ENCODE assay signal across 8 cellular contexts in the genomic region with DNA sequence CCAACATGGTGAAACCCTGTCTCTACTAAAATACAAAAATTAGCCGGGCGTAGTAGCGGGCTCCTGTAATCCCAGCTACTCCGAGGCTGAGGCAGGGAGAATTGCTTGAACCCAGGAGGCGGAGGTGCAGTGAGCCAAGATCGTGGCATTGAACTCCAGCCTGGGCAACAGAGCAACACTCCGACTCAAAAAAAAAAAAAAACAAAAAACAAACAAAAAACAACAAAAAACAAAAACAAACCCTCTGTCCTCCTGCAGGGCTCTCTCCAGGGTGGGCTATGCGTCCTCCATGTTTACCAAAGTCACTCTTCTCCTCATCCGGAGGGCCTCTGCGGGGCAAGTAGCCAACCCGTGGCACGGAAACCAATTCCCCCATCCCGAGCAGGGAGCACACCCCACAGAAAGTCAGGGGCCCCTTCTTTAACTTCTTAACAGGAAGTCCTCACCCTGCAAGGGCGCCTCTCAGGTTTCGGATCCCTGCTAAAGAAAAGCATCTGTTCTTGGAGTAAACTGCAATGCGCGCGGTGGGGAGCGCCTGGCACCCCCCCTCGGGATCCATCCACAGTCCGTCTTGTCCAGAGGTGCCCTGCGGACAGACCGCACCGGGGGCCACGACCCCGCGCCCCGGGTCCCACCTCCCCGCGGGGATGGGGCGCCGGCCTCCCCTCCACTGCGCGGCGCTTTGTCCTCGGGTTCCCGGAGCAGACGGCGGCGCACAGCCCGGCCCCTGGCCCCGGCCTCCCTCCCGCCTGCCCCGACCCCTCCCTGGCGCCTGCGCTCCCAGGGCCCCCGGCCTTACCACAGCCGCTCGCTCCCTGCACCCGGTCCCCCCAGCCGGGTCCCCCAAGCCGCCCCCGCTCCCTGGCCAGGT. TPM values are rescaled to one million over a fixed set of nuclear protein-coding genes. Genes with fewer than 3 reads are reported as not detected.
DNase-seq lines count a peak whose midpoint lies in the region; ATAC-seq, FAIRE-seq and TF ChIP-seq lines count a peak whose summit lies in the region.

No MANE protein-coding gene starts in this region.

- no peaks in the 10 kb centered on the region for H3K9me1 ChIP-seq in K562 (ENCODE audit: control insufficient read depth, insufficient read depth, low read length)

- no peak for FAIRE-seq in K562 (lab: Jason Lieb, UNC)

- intact Hi-C loops in K562 (cut with micrococcal nuclease) = no loop called here

- H3K27me3 ChIP-seq in SK-N-SH (ENCODE audit: insufficient read depth) = no peaks in the 10 kb centered on the region
- H3K27me3 ChIP-seq in K562 (ENCODE audit: control insufficient read depth in 2 of 2, insufficient read depth in 2 of 2, low read length in 2 of 2) = no peaks in the 10 kb centered on the region
- no peaks in the 10 kb centered on the region for H3K27me3 ChIP-seq in iPS-15b (ENCODE audit: control insufficient read depth, insufficient read depth, low read length)
- H3K27me3 ChIP-seq in skeletal muscle tissue (ENCODE audit: control insufficient read depth in 3 of 3, insufficient read depth in 3 of 3, low read length in 3 of 3) = no peaks in the 10 kb centered on the region

- 12% methylated on average over 37 of the region's 53 CpGs for WGBS in SK-N-SH (ENCODE audit: low lambda C conversion rate)
- WGBS in K562 (ENCODE audit: insufficient coverage, low coverage, missing lambda C conversion rate) = 31% methylated on average over 15 of the region's 53 CpGs

- ATAC-seq in HG02870 (IDR thresholded peaks at IDR 0.05; ENCODE audit: unreplicated experiment) = peak; percentile 25
- ATAC-seq in K562 = peak; percentile 79
- no peak for ATAC-seq in HG02970 (IDR thresholded peaks at IDR 0.05; ENCODE audit: low FRiP score, unreplicated experiment)

- H3K36me3 ChIP-seq in SK-N-SH (replicated peaks in 1 of 2; ENCODE audit: control insufficient read depth in 1 of 2, insufficient read depth in 2 of 2, low read length in 1 of 2) (no peaks in the 10 kb centered on the region), K562 (ENCODE audit: control insufficient read depth, insufficient read depth, low read length) (no peaks in the 10 kb centered on the region; the same call in 2 of the 3 replicates), iPS-15b (ENCODE audit: control insufficient read depth, insufficient read depth, low read length) (no peaks in the 10 kb centered on the region), skeletal muscle tissue (ENCODE audit: control insufficient read depth in 3 of 3, insufficient read depth in 3 of 3, low read length in 3 of 3) (peaks cover 0 to 6% (median 2%) of the 10 kb centered on the region in 3 donors)

- H3K27ac ChIP-seq in SK-N-SH (ENCODE audit: low read depth in 2 of 2, low read length in 1 of 2) (peak overlapping the region; percentile 42 to 90; a peak in 3 of 4 replicates), K562 (ENCODE audit: extremely low read depth, low read depth, low read length) (peak overlapping the region; percentile 60; the same call in 1 of the 3 replicates), skeletal muscle tissue (ENCODE audit: low read depth, low read length) (peak overlapping the region; percentile 37)

- H3K4me3 ChIP-seq in GM12864 (ENCODE audit: low read depth, low read length) (peak overlapping the region; percentile 71), SK-N-SH (ENCODE audit: low read depth in 2 of 2, low read length in 1 of 2) (peak overlapping the region; percentile 67 to 96), K562 (peak overlapping the region; percentile 72), iPS-15b (ENCODE audit: low read depth, low read length) (peak overlapping the region; percentile 53), skeletal muscle tissue (ENCODE audit: low read length in 3 of 3) (peak overlapping the region; percentile 65 to 77 (median 69))

- H3K4me2 ChIP-seq in SK-N-SH (peak overlapping the region; percentile 91), K562 (ENCODE audit: insufficient read depth, low read length) (peak overlapping the region; percentile 69)

- POLR2A ChIA-PET in SK-N-SH (lab: Yijun Ruan, JAX) = no interaction called here
- POLR2A ChIA-PET in K562 (lab: Yijun Ruan, JAX) = no interaction called here

- no TSS peak for BruUV-seq in K562 (replicated peaks; lab: Mats Ljungman, UMichigan)

- in situ Hi-C loops in K562 (cut with MboI) = no loop called here

- no peaks in the 10 kb centered on the region for H3K9me2 ChIP-seq in SK-N-SH

- TF ChIP-seq RAD21 in SK-N-SH (IDR thresholded peaks at IDR 0.05; ENCODE audit: low read length) (no peak), K562 (CRISPR knock-in tag; conservative IDR thresholded peaks at IDR 0.05 in 1 of 2, IDR thresholded peaks at IDR 0.05 in 1 of 2) (no peak)

- no peak for TF ChIP-seq POLR2A in K562 (conservative IDR thresholded peaks at IDR 0.05)

- peaks cover 5% of the 10 kb centered on the region for H3F3A ChIP-seq in SK-N-SH (replicated peaks; ENCODE audit: insufficient read depth)

- TF ChIP-seq CTCF in GM12864 (IDR thresholded peaks at IDR 0.05; ENCODE audit: low read depth, low read length, missing control alignments) (no peak), SK-N-SH (IDR thresholded peaks at IDR 0.05) (no peak), K562 (IDR thresholded peaks at IDR 0.05 in 2 of 3, conservative IDR thresholded peaks at IDR 0.05 in 1 of 3; ENCODE audit: insufficient read depth in 2 of 3, low read depth in 1 of 3, low read length in 3 of 3) (no peak)

- H3K9me3 ChIP-seq in SK-N-SH (no peaks in the 10 kb centered on the region), K562 (replicated peaks; ENCODE audit: control insufficient read depth, insufficient read depth, low read depth, low read length) (no peaks in the 10 kb centered on the region), iPS-15b (ENCODE audit: control insufficient read depth, insufficient read depth, low read length) (no peaks in the 10 kb centered on the region), skeletal muscle tissue (ENCODE audit: control insufficient read depth in 3 of 3, low read length in 3 of 3) (no peaks in the 10 kb centered on the region)

- no peak for DNase-seq in GM12864 (ENCODE audit: low read depth)
- DNase-seq in SK-N-SH = no peak
- DNase-seq in K562 (ENCODE audit: extremely low read depth in 1 of 4, low spot score in 3 of 4) = peak; percentile 34 to 72 (median 62)
- DNase-seq in NCI-H226 = no peak

- H3K9ac ChIP-seq in SK-N-SH (peak overlapping the region; percentile 82), K562 (ENCODE audit: insufficient read depth in 1 of 2, low read depth in 2 of 2, low read length in 2 of 2) (peak overlapping the region; percentile 56 to 90; a peak in 3 of 4 replicates), iPS-15b (ENCODE audit: low read depth, low read length) (peak overlapping the region; percentile 4), skeletal muscle tissue (ENCODE audit: low read depth in 1 of 3, low read length in 3 of 3) (peak overlapping the region; percentile 64 to 87 (median 77))

- CTCF ChIA-PET in SK-N-SH (lab: Yijun Ruan, JAX) (interaction anchor here (1.6 to 3.0 kb wide), 2 partner anchors 12 to 174 kb away, joined by 5 to 20 read pairs; no protein-coding TSS in a partner anchor), K562 (lab: Yijun Ruan, JAX; ENCODE audit: low intra/inter-chr PET ratio) (no interaction called here)

- peaks cover 22 to 66% of the 10 kb centered on the region in 2 experiments for H3K4me1 ChIP-seq in SK-N-SH (ENCODE audit: control insufficient read depth in 1 of 2, insufficient read depth in 2 of 2, low read depth in 1 of 2, low read length in 1 of 2)
- peaks cover 5 to 35% of the 10 kb centered on the region in 2 experiments; a peak in 4 of 5 replicates for H3K4me1 ChIP-seq in K562 (replicated peaks in 1 of 2; ENCODE audit: control insufficient read depth in 2 of 2, insufficient read depth in 2 of 2, low read length in 2 of 2)
- peaks cover 6% of the 10 kb centered on the region for H3K4me1 ChIP-seq in iPS-15b (ENCODE audit: control insufficient read depth, insufficient read depth, low read length)
- H3K4me1 ChIP-seq in skeletal muscle tissue (ENCODE audit: control insufficient read depth in 3 of 3, insufficient read depth in 3 of 3, low read length in 3 of 3) = peaks cover 62 to 71% (median 66%) of the 10 kb centered on the region in 3 donors

- no peak for TF ChIP-seq EP300 in SK-N-SH (IDR thresholded peaks at IDR 0.05; ENCODE audit: borderline replicate concordance in 1 of 2, low read depth in 1 of 2, low read length in 1 of 2)
- no peak for TF ChIP-seq EP300 in K562 (IDR thresholded peaks at IDR 0.05; ENCODE audit: low read length)

- peak overlapping the region; percentile 35; the same call in 1 of the 2 replicates for H2AFZ ChIP-seq in SK-N-SH (ENCODE audit: low read depth)
- no peak overlapping the region for H2AFZ ChIP-seq in K562 (ENCODE audit: low read depth, low read length)

- H4K20me1 ChIP-seq in SK-N-SH (ENCODE audit: insufficient read depth) = peaks cover 45% of the 10 kb centered on the region
- H4K20me1 ChIP-seq in K562 (replicated peaks; ENCODE audit: control insufficient read depth, insufficient read depth, low read length) = no peaks in the 10 kb centered on the region

- H3K79me2 ChIP-seq in SK-N-SH (ENCODE audit: insufficient read depth) (peaks cover 62% of the 10 kb centered on the region), K562 (ENCODE audit: control insufficient read depth, insufficient read depth, low read length) (peaks cover 29% of the 10 kb centered on the region)

RNA-seq across cellular contexts. Expression of a gene that starts 0.7 kb away (rescaled TPM):
- polyA plus RNA-seq in SK-N-SH (2012; rRNA removed) (32.6 and 33.4 TPM in 2 replicates), K562 (2011; rRNA removed) (11.8 and 12.7 TPM in 2 replicates), K562 (2014; fragmentation: Illumina TruSeq; extraction: Trizol) (8.0 and 8.7 TPM in 2 replicates), K562 (2014; fragmentation: Nextera tagmentation; extraction: Ambion mirVana) (1 to 10 TPM; 1.1 to 1.3 TPM), K562 (2014; rRNA removed) (8.3 and 8.6 TPM in 2 replicates)
- polyA plus RNA-seq in SK-N-SH (2012; cell fraction: cytosol; rRNA removed) = 27.7 and 36.1 TPM in 2 replicates
- 23.4 and 24.7 TPM in 2 replicates for polyA plus RNA-seq in SK-N-SH (2012; cell fraction: nucleus; rRNA removed)
- total RNA-seq in K562 (2011; cell fraction: chromatin; rRNA removed; ENCODE audit: low replicate concordance) = 19.9 and 29.6 TPM in 2 replicates
- total RNA-seq in K562 (2011; cell fraction: nucleolus; rRNA removed) = 16.8 and 18.6 TPM in 2 replicates
- total RNA-seq in K562 (2011; cell fraction: nucleoplasm; rRNA removed) = 22.0 and 23.9 TPM in 2 replicates
- total RNA-seq in K562 (2014; rRNA removed) (10.7 and 12.2 TPM in 2 replicates), K562 (2014; rRNA removed; fragmentation: Illumina TruSeq; extraction: Trizol) (7.3 and 8.0 TPM in 2 replicates), K562 (2015; rRNA removed; fragmentation: Illumina TruSeq; extraction: Trizol) (14.5 and 14.9 TPM in 2 replicates), K562 (2021) (9.9 and 12.5 TPM in 2 replicates), skeletal muscle tissue (18.3 TPM)
- 10.9 and 13.7 TPM in 2 replicates for polyA plus RNA-seq in K562 (2011; cell fraction: cytosol; rRNA removed)
- polyA plus RNA-seq in K562 (2011; cell fraction: nucleus; rRNA removed) = 9.6 and 10.3 TPM in 2 replicates
- 10.9 and 13.1 TPM in 2 replicates for polyA plus RNA-seq in K562 (2012)
- 13.6 and 15.8 TPM in 2 replicates for polyA minus RNA-seq in K562 (2011; rRNA and poly(A)+ RNA removed)
- polyA minus RNA-seq in K562 (2011; cell fraction: cytosol; rRNA and poly(A)+ RNA removed) = 9.7 and 12.5 TPM in 2 replicates
- polyA minus RNA-seq in K562 (2011; cell fraction: nucleus; rRNA and poly(A)+ RNA removed) = 6.2 and 12.6 TPM in 2 replicates

RNA-seq across cellular contexts. Expression of a gene that starts 25.1 kb away (rescaled TPM):
- polyA plus RNA-seq in SK-N-SH (2012; rRNA removed) = 14.5 and 16.5 TPM in 2 replicates
- 12.8 and 14.4 TPM in 2 replicates for polyA plus RNA-seq in SK-N-SH (2012; cell fraction: cytosol; rRNA removed)
- 16.3 and 19.4 TPM in 2 replicates for polyA plus RNA-seq in SK-N-SH (2012; cell fraction: nucleus; rRNA removed)
- total RNA-seq in K562 (2011; cell fraction: chromatin; rRNA removed; ENCODE audit: low replicate concordance) = 31.5 and 43.3 TPM in 2 replicates
- 21.1 and 22.2 TPM in 2 replicates for total RNA-seq in K562 (2011; cell fraction: nucleolus; rRNA removed)
- total RNA-seq in K562 (2011; cell fraction: nucleoplasm; rRNA removed) = 21.2 and 22.4 TPM in 2 replicates
- 5.2 and 8.2 TPM in 2 replicates for total RNA-seq in K562 (2014; rRNA removed)
- total RNA-seq in K562 (2014; rRNA removed; fragmentation: Illumina TruSeq; extraction: Trizol) = 1.9 and 2.4 TPM in 2 replicates
- 3.1 and 3.3 TPM in 2 replicates for total RNA-seq in K562 (2015; rRNA removed; fragmentation: Illumina TruSeq; extraction: Trizol)
- 11.5 and 12.6 TPM in 2 replicates for total RNA-seq in K562 (2021)
- 7.5 and 10.0 TPM in 2 replicates for polyA plus RNA-seq in K562 (2011; rRNA removed)
- 7.8 and 8.5 TPM in 2 replicates for polyA plus RNA-seq in K562 (2011; cell fraction: cytosol; rRNA removed)
- 9.0 and 10.7 TPM in 2 replicates for polyA plus RNA-seq in K562 (2011; cell fraction: nucleus; rRNA removed)
- 8.6 and 10.2 TPM in 2 replicates for polyA plus RNA-seq in K562 (2012)
- 5.6 and 5.8 TPM in 2 replicates for polyA plus RNA-seq in K562 (2014; fragmentation: Illumina TruSeq; extraction: Trizol)
- under 1 TPM; 0.20 to 0.34 TPM for polyA plus RNA-seq in K562 (2014; fragmentation: Nextera tagmentation; extraction: Ambion mirVana)
- polyA plus RNA-seq in K562 (2014; rRNA removed) = 7.1 and 7.9 TPM in 2 replicates
- 8.5 and 9.0 TPM in 2 replicates for polyA minus RNA-seq in K562 (2011; rRNA and poly(A)+ RNA removed)
- polyA minus RNA-seq in K562 (2011; cell fraction: cytosol; rRNA and poly(A)+ RNA removed) = 5.6 and 15.4 TPM in 2 replicates
- polyA minus RNA-seq in K562 (2011; cell fraction: nucleus; rRNA and poly(A)+ RNA removed) = 7.1 and 12.8 TPM in 2 replicates
- total RNA-seq in skeletal muscle tissue = 6.8 TPM

Comparison
In these comparisons a context has a peak if more than half of its experiments do, and no peak if none do; other contexts are left out.
1. DNase-seq: peak in K562 (4 of 4); none in GM12864 (single experiment), SK-N-SH (single experiment) and NCI-H226 (single experiment).
2. H3K9ac ChIP-seq: peak in every context shown above with its lines; median percentile 82 in SK-N-SH; 77 in skeletal muscle tissue; 73 in K562; 4 in iPS-15b.
3. Peak in every context shown above with its lines, with median percentiles within 50 percentile points of each other: H3K4me3 ChIP-seq and H3K27ac ChIP-seq.